8 cellular contexts compared by ENCODE assay signal in the genomic region with DNA sequence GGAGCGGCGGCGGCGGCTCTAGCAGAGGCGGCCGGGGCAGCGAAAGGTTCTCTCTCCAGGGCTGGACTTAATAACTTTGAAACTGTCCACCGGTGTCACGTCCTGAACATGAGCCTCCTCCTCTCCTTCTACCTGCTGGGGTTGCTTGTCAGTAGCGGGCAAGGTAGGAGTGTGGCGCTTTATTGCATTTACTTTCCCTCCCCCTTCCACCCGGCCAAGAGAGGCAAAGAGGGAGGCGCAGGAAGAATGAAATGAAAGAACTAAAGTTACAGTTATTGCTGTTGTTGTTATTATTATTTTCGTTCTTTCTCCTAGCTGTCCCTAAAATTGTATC. TPM values are rescaled to one million over a fixed set of nuclear protein-coding genes. Genes with fewer than 3 reads are reported as not detected.
DNase-seq lines count a peak whose midpoint lies in the region; TF ChIP-seq lines count a peak whose summit lies in the region.

No MANE protein-coding gene starts in this region.

- H3K79me2 ChIP-seq in neural progenitor cell (ENCODE audit: low read depth): no peaks in the 10 kb centered on the region

- H4K20me1 ChIP-seq in neural progenitor cell (ENCODE audit: low read depth): no peaks in the 10 kb centered on the region

- H3K27me3 ChIP-seq in HUES48 (ENCODE audit: control insufficient read depth, insufficient read depth, low read length) (peaks cover 35% of the 10 kb centered on the region), endocrine pancreas (ENCODE audit: control insufficient read depth, insufficient read depth, low read length) (peaks cover 3% of the 10 kb centered on the region), neural progenitor cell (peaks cover 33% of the 10 kb centered on the region), Caco-2 (replicated peaks; ENCODE audit: control insufficient read depth, insufficient read depth, low read length) (no peaks in the 10 kb centered on the region)

- POLR2A ChIA-PET in Caco-2 (lab: Charles Lee): no interaction called here

- H3K4me3 Mint-ChIP-seq in neural progenitor cell (peak overlapping the region; percentile 90), Caco-2 (ENCODE audit: unreplicated experiment) (no peak overlapping the region)

- H3K27ac ChIP-seq in HUES48 (ENCODE audit: low read depth, low read length) (no peak overlapping the region), neural progenitor cell (no peak overlapping the region)

- peak overlapping the region; percentile 91 for H3K4me2 ChIP-seq in neural progenitor cell

- in situ Hi-C loops in Caki2 (cut with HindIII; ENCODE audit: low pct_unique_long_range_greater_than_20kb, low sequenced_read_pairs): no loop called here

- no peaks in the 10 kb centered on the region for H3K36me3 ChIP-seq in HUES48 (ENCODE audit: control insufficient read depth, insufficient read depth, low read length)
- no peaks in the 10 kb centered on the region for H3K36me3 ChIP-seq in endocrine pancreas (ENCODE audit: control insufficient read depth, insufficient read depth, low read length)
- no peaks in the 10 kb centered on the region for H3K36me3 ChIP-seq in neural progenitor cell
- no peaks in the 10 kb centered on the region for H3K36me3 ChIP-seq in Caco-2 (ENCODE audit: control insufficient read depth, insufficient read depth, low read length)

- H3K9me3 Mint-ChIP-seq in neural progenitor cell: no peaks in the 10 kb centered on the region
- H3K9me3 Mint-ChIP-seq in Caco-2 (ENCODE audit: unreplicated experiment): no peaks in the 10 kb centered on the region

- H3K27me3 Mint-ChIP-seq in neural progenitor cell (ENCODE audit: insufficient read depth, low read depth): peaks cover 2% of the 10 kb centered on the region
- H3K27me3 Mint-ChIP-seq in Caco-2 (ENCODE audit: insufficient read depth, unreplicated experiment): peaks cover 14% of the 10 kb centered on the region

- H3K36me3 Mint-ChIP-seq in neural progenitor cell: no peaks in the 10 kb centered on the region
- H3K36me3 Mint-ChIP-seq in Caco-2 (ENCODE audit: insufficient read depth, unreplicated experiment): no peaks in the 10 kb centered on the region

- H3K4me1 ChIP-seq in HUES48 (ENCODE audit: control insufficient read depth, insufficient read depth, low read length) (peaks cover 6% of the 10 kb centered on the region), endocrine pancreas (ENCODE audit: control insufficient read depth, insufficient read depth, low read length) (peaks cover 5% of the 10 kb centered on the region), neural progenitor cell (peaks cover 5% of the 10 kb centered on the region), Caco-2 (no peaks in the 10 kb centered on the region)

- H3F3A ChIP-seq in neural progenitor cell (ENCODE audit: low read depth): no peaks in the 10 kb centered on the region

- H3K9me3 ChIP-seq in HUES48 (ENCODE audit: control insufficient read depth, insufficient read depth, low read length): no peaks in the 10 kb centered on the region
- H3K9me3 ChIP-seq in endocrine pancreas (ENCODE audit: control insufficient read depth, low read length): no peaks in the 10 kb centered on the region
- H3K9me3 ChIP-seq in neural progenitor cell (ENCODE audit: low read depth): no peaks in the 10 kb centered on the region
- no peaks in the 10 kb centered on the region for H3K9me3 ChIP-seq in Caco-2

- H3K9ac ChIP-seq in HUES48 (ENCODE audit: low read depth, low read length) (peak overlapping the region; percentile 59), endocrine pancreas (ENCODE audit: control insufficient read depth, insufficient read depth, low read length) (peak overlapping the region; percentile 49), neural progenitor cell (no peak overlapping the region)

- H3K27ac Mint-ChIP-seq in neural progenitor cell (peak overlapping the region; percentile 46), Caco-2 (ENCODE audit: unreplicated experiment) (no peak overlapping the region)

- CTCF ChIA-PET in Caco-2 (lab: Charles Lee): no interaction called here

- peaks cover 16% of the 10 kb centered on the region for H3K4me1 Mint-ChIP-seq in neural progenitor cell
- H3K4me1 Mint-ChIP-seq in Caco-2 (ENCODE audit: low read depth, unreplicated experiment): no peaks in the 10 kb centered on the region

- BruUV-seq in Caco-2 (replicated peaks; lab: Mats Ljungman, UMichigan): no TSS peak

- peak overlapping the region; percentile 99 for H2AFZ ChIP-seq in neural progenitor cell (replicated peaks)

- peak; percentile 67 for DNase-seq in Caki2 (ENCODE audit: low read depth)
- no peak for DNase-seq in neural progenitor cell (ENCODE audit: low spot score)
- no peak for DNase-seq in SKM-1 (lab: John Stamatoyannopoulos, UW; ENCODE audit: unreplicated experiment)
- no peak for DNase-seq in effector CD8-positive, alpha-beta T cell (lab: John Stamatoyannopoulos, UW)
- DNase-seq in Caco-2: no peak
- no peak for DNase-seq in D341Med (ENCODE audit: low spot score)

- TF ChIP-seq CTCF in neural progenitor cell (IDR thresholded peaks at IDR 0.05): no peak
- TF ChIP-seq CTCF in Caco-2 (IDR thresholded peaks at IDR 0.05; ENCODE audit: insufficient read depth in 1 of 2, low read depth in 1 of 2, low read length in 1 of 2, severe bottlenecking in 1 of 2, unreplicated experiment in 1 of 2): no peak

- intact Hi-C loops in Caco-2 (cut with micrococcal nuclease; ENCODE audit: unreplicated experiment): loop anchor here (5.0 kb wide), 1 partner anchor 164 kb away; no protein-coding TSS in a partner anchor

- H3K4me3 ChIP-seq in HUES48 (ENCODE audit: low read depth, low read length) (peak overlapping the region; percentile 85), endocrine pancreas (ENCODE audit: control insufficient read depth, insufficient read depth, low read length) (peak overlapping the region; percentile 87), neural progenitor cell (peak overlapping the region; percentile 88), Caco-2 (ENCODE audit: low read depth, low read length) (no peak overlapping the region)

RNA-seq across cellular contexts. Expression of gene NCAM2, which starts 0.2 kb away (rescaled TPM):
- 0.55 and 2.3 TPM in 2 replicates for total RNA-seq in Caki2 (2014; rRNA removed; shearing (Covaris generic); ENCODE audit: low replicate concordance)
- total RNA-seq in neural progenitor cell (ENCODE audit: low replicate concordance): 0.40 and 0.84 TPM in 2 replicates
- not detected in 2 replicates for total RNA-seq in Caco-2 (2022)
